Comparison of ENCODE assay signal across 20 cellular contexts in genomic region chr10:18204050-18204449, GRCh38.
DNase-seq lines count a peak whose midpoint lies in the region; ATAC-seq and TF ChIP-seq lines count a peak whose summit lies in the region.
"Had no signal": no experiment of that assay in that cellular context is flagged by ENCODE, and none has a peak within 500 bp of the region (broad histone marks: within the 10 kb centered on the region; RNA-seq: fewer than 3 reads in every experiment).

No MANE protein-coding gene starts in this region.

- no peaks in the 10 kb centered on the region for H3K9me3 ChIP-seq in CD4-positive, alpha-beta T cell (ENCODE audit: control insufficient read depth, low read length)
- H3K9me3 ChIP-seq in muscle layer of duodenum (ENCODE audit: control insufficient read depth in 1 of 2, low read length in 2 of 2) (no peaks in the 10 kb centered on the region), OCI-LY7 (ENCODE audit: low read length) (no peaks in the 10 kb centered on the region)
- H3K9me3 ChIP-seq: testis had no signal

- H3K36me3 Mint-ChIP-seq in CD4-positive, alpha-beta T cell (ENCODE audit: low read depth): no peaks in the 10 kb centered on the region
- H3K36me3 Mint-ChIP-seq in immature natural killer cell (no peaks in the 10 kb centered on the region), WTC11 (no peaks in the 10 kb centered on the region)

- no peak for DNase-seq in CD4-positive, alpha-beta T cell
- DNase-seq in Jurkat, Clone E6-1 (ENCODE audit: low read depth, low spot score): peak; percentile 88
- peak; percentile 19 for DNase-seq in astrocyte of the hippocampus (ENCODE audit: low read depth, low spot score)
- DNase-seq in OCI-LY7 (ENCODE audit: low spot score): no peak
- no peak for DNase-seq in immature natural killer cell
- no peak for DNase-seq in WTC11 (ENCODE audit: low spot score)
- DNase-seq: activated effector memory CD4-positive, alpha-beta T cell treated with anti-CD3 and anti-CD28 coated beads, Interleukin-2, amount 50 U/mL, for 16 hours; amygdala; cerebellar nuclear complex; DMS79; endodermal cell; H9; kidney glomerular epithelial cell; NCI-H146; SHP77 treated with DMSO at 0.1 percent for 48 hours; stimulated activated CD4-positive, alpha-beta T cell treated with anti-CD3 and anti-CD28 coated beads, Interleukin-4, amount 100 ng/mL, for 1 hour; testis had no signal

- H3K4me3 Mint-ChIP-seq in CD4-positive, alpha-beta T cell: no peak overlapping the region
- H3K4me3 Mint-ChIP-seq in immature natural killer cell (no peak overlapping the region), WTC11 (no peak overlapping the region)
- H3K4me3 Mint-ChIP-seq: B cell; endodermal cell; H9; T-helper 2 cell treated with Interferon-gamma antibody and Interleukin-4, amounts not matched to agents 5 μg/mL and 100 μg/mL, for 36 hours had no signal

- peak overlapping the region; percentile 22 for H3K27ac Mint-ChIP-seq in CD4-positive, alpha-beta T cell
- H3K27ac Mint-ChIP-seq in immature natural killer cell (no peak overlapping the region), WTC11 (no peak overlapping the region)
- H3K27ac Mint-ChIP-seq: B cell; endodermal cell; H9; T-helper 2 cell treated with Interferon-gamma antibody and Interleukin-4, amounts not matched to agents 5 μg/mL and 100 μg/mL, for 36 hours had no signal

- intact Hi-C loops in CD4-positive, alpha-beta T cell (cut with DNase I, micrococcal nuclease): no loop called here
- intact Hi-C loops in OCI-LY7 (cut with micrococcal nuclease; ENCODE audit: unreplicated experiment): no loop called here

- no peaks in the 10 kb centered on the region for H3K9me3 Mint-ChIP-seq in CD4-positive, alpha-beta T cell
- H3K9me3 Mint-ChIP-seq in immature natural killer cell (no peaks in the 10 kb centered on the region), WTC11 (no peaks in the 10 kb centered on the region)
- H3K9me3 Mint-ChIP-seq: endodermal cell; H9; T-helper 2 cell treated with Interferon-gamma antibody and Interleukin-4, amounts not matched to agents 5 μg/mL and 100 μg/mL, for 36 hours had no signal

- H3K4me1 ChIP-seq in muscle layer of duodenum (ENCODE audit: control insufficient read depth in 1 of 2, insufficient read depth in 2 of 2, low read length in 2 of 2) (peaks cover 0 to 11% of the 10 kb centered on the region in 2 donors), OCI-LY7 (ENCODE audit: insufficient read depth, low read length, poor library complexity, severe bottlenecking) (no peaks in the 10 kb centered on the region)
- H3K4me1 ChIP-seq: testis had no signal

- peak; percentile 69 for ATAC-seq in CD4-positive, alpha-beta T cell (ENCODE audit: poor library complexity)
- ATAC-seq in WTC11: no peak

- no peak overlapping the region for H3K27ac ChIP-seq in CD4-positive, alpha-beta T cell (ENCODE audit: low read depth, low read length)
- H3K27ac ChIP-seq in muscle layer of duodenum (ENCODE audit: low read length) (peak overlapping the region; percentile 74), OCI-LY7 (ENCODE audit: low read depth, low read length, poor library complexity, severe bottlenecking) (no peak overlapping the region)
- H3K27ac ChIP-seq: testis had no signal

- H3K4me3 ChIP-seq in Jurkat, Clone E6-1 (ENCODE audit: low read length): no peak overlapping the region
- H3K4me3 ChIP-seq in muscle layer of duodenum (ENCODE audit: low read depth in 1 of 2, low read length in 2 of 2) (no peak overlapping the region), OCI-LY7 (ENCODE audit: low read depth, low read length, poor library complexity, severe bottlenecking) (no peak overlapping the region)
- H3K4me3 ChIP-seq: testis had no signal

- CTCF ChIA-PET in CD4-positive, alpha-beta T cell (lab: Charles Lee): no interaction called here
- CTCF ChIA-PET in OCI-LY7 (lab: Charles Lee; ENCODE audit: unreplicated experiment): interaction anchor here (1.0 kb wide), 1 partner anchor 11 kb away, joined by 4 read pairs; no protein-coding TSS in a partner anchor
- CTCF ChIA-PET in WTC11 (lab: Charles Lee): interaction anchor here (0.6 kb wide), 2 partner anchors 104 to 422 kb away, joined by 3 read pairs; no protein-coding TSS in a partner anchor

- H3K36me3 ChIP-seq in muscle layer of duodenum (ENCODE audit: control insufficient read depth in 1 of 2, insufficient read depth in 2 of 2, low read length in 2 of 2) (no peaks in the 10 kb centered on the region), OCI-LY7 (ENCODE audit: insufficient read depth, low read length) (no peaks in the 10 kb centered on the region)

- POLR2A ChIA-PET in CD4-positive, alpha-beta T cell (lab: Charles Lee): no interaction called here
- POLR2A ChIA-PET in OCI-LY7 (lab: Charles Lee) (interaction anchor here (0.6 to 0.7 kb wide), 3 partner anchors 17 to 192 kb away, joined by 3 to 4 read pairs (median 3); no protein-coding TSS in a partner anchor), WTC11 (lab: Charles Lee) (no interaction called here)

- no peak for TF ChIP-seq CTCF in CD4-positive, alpha-beta T cell (IDR thresholded peaks at IDR 0.05)
- no peak for TF ChIP-seq CTCF in OCI-LY7 (conservative IDR thresholded peaks at IDR 0.05; ENCODE audit: low read length)
- TF ChIP-seq CTCF in WTC11 (IDR thresholded peaks at IDR 0.05): no peak

- no peak overlapping the region for H2AFZ ChIP-seq in OCI-LY7 (ENCODE audit: low read length)

- H3K4me2 ChIP-seq in OCI-LY7 (ENCODE audit: low read length): no peak overlapping the region

- H3K27me3 ChIP-seq in CD4-positive, alpha-beta T cell (ENCODE audit: control insufficient read depth, insufficient read depth, low read length): no peaks in the 10 kb centered on the region
- no peaks in the 10 kb centered on the region for H3K27me3 ChIP-seq in muscle layer of duodenum (ENCODE audit: low read depth, low read length)
- H3K27me3 ChIP-seq: testis had no signal

- H3K9me2 ChIP-seq in OCI-LY7 (ENCODE audit: insufficient read depth, low read length): no peaks in the 10 kb centered on the region

- no peaks in the 10 kb centered on the region for H3K27me3 Mint-ChIP-seq in CD4-positive, alpha-beta T cell
- H3K27me3 Mint-ChIP-seq in immature natural killer cell (ENCODE audit: low read depth in 3 of 3) (peaks cover 0 to 7% (median 4%) of the 10 kb centered on the region in 3 donors), WTC11 (ENCODE audit: low read depth) (no peaks in the 10 kb centered on the region)
- H3K27me3 Mint-ChIP-seq: B cell had no signal

- no peaks in the 10 kb centered on the region for H3K79me2 ChIP-seq in OCI-LY7 (ENCODE audit: insufficient read depth, low read depth, low read length)

- BruUV-seq in OCI-LY7 (replicated peaks; lab: Mats Ljungman, UMichigan): no TSS peak

- H4K20me1 ChIP-seq in OCI-LY7 (ENCODE audit: insufficient read depth, low read length): no peaks in the 10 kb centered on the region

- peaks cover 15% of the 10 kb centered on the region for H3K4me1 Mint-ChIP-seq in CD4-positive, alpha-beta T cell (ENCODE audit: low read depth)
- no peaks in the 10 kb centered on the region for H3K4me1 Mint-ChIP-seq in immature natural killer cell
- H3K4me1 Mint-ChIP-seq in WTC11: 0 out of 2 replicates have a peak, but pooled peaks cover 3% of the 10 kb centered on the region
- H3K4me1 Mint-ChIP-seq: B cell had no signal

TF ChIP-seq in WTC11, 78 proteins besides CTCF, POLR2A, EP300 and RAD21 (continues in another document):
- TF ChIP-seq, protein P1, sequence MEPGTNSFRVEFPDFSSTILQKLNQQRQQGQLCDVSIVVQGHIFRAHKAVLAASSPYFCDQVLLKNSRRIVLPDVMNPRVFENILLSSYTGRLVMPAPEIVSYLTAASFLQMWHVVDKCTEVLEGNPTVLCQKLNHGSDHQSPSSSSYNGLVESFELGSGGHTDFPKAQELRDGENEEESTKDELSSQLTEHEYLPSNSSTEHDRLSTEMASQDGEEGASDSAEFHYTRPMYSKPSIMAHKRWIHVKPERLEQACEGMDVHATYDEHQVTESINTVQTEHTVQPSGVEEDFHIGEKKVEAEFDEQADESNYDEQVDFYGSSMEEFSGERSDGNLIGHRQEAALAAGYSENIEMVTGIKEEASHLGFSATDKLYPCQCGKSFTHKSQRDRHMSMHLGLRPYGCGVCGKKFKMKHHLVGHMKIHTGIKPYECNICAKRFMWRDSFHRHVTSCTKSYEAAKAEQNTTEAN (CRISPR knock-in tag; IDR thresholded peaks at IDR 0.05): no peak
- TF ChIP-seq ZNF121 (CRISPR knock-in tag; IDR thresholded peaks at IDR 0.05) (no peak), ZNF263 (CRISPR knock-in tag; IDR thresholded peaks at IDR 0.05; ENCODE audit: low read depth) (no peak), FOXJ3 (CRISPR knock-in tag; IDR thresholded peaks at IDR 0.05; ENCODE audit: borderline replicate concordance) (no peak), ZNF138 (CRISPR knock-in tag; conservative IDR thresholded peaks at IDR 0.05) (no peak), IRF2 (CRISPR knock-in tag; IDR thresholded peaks at IDR 0.05; ENCODE audit: borderline replicate concordance, low read depth) (no peak), CREM (CRISPR knock-in tag; IDR thresholded peaks at IDR 0.05) (no peak), ZNF232 (CRISPR knock-in tag; IDR thresholded peaks at IDR 0.05) (no peak), ZNF423 (CRISPR knock-in tag; IDR thresholded peaks at IDR 0.05) (no peak), ERG (CRISPR knock-in tag; IDR thresholded peaks at IDR 0.05) (no peak), ZNF512 (CRISPR knock-in tag; IDR thresholded peaks at IDR 0.05; ENCODE audit: borderline replicate concordance) (no peak), TEAD4 (CRISPR knock-in tag; IDR thresholded peaks at IDR 0.05) (no peak)

Comparison
In these comparisons a context has a peak if more than half of its experiments do, and no peak if none do; other contexts are left out.
1. DNase-seq: peak in Jurkat, Clone E6-1 (single experiment) and astrocyte of the hippocampus (single experiment); none in CD4-positive, alpha-beta T cell (0 of 10), OCI-LY7 (single experiment), immature natural killer cell (0 of 3) and WTC11 (single experiment).